2 cellular contexts compared by ENCODE assay signal in genomic region chr6:160272707-160273106, GRCh38.
TF ChIP-seq lines count a peak whose summit lies in the region.

No MANE protein-coding gene starts in this region.

TF ChIP-seq in liver, 16 proteins besides CTCF, POLR2A, EP300 and RAD21 (continued from another document):
- TF ChIP-seq REST (IDR thresholded peaks at IDR 0.05), result no peak

TF ChIP-seq in HepG2, 621 proteins besides CTCF, POLR2A, EP300 and RAD21 (continued from another document):
- TF ChIP-seq ZBTB4 (CRISPR knock-in tag; IDR thresholded peaks at IDR 0.05; ENCODE audit: borderline replicate concordance) (no peak), REPIN1 (CRISPR knock-in tag; IDR thresholded peaks at IDR 0.05; ENCODE audit: borderline replicate concordance, low read depth) (no peak), KDM4B (CRISPR knock-in tag; IDR thresholded peaks at IDR 0.05) (no peak), ZNF557 (CRISPR knock-in tag; IDR thresholded peaks at IDR 0.05) (no peak), ZFP36L1 (CRISPR knock-in tag; IDR thresholded peaks at IDR 0.05) (no peak)
TF ChIP-seq in HepG2: peak in this region for 0.
